ENCODE assay signal across 25 cellular contexts in genomic region chr22:17518379-17518778, GRCh38. TPM values are rescaled to one million over a fixed set of nuclear protein-coding genes. Genes with fewer than 3 reads are reported as not detected.
DNase-seq lines count a peak whose midpoint lies in the region; ATAC-seq and TF ChIP-seq lines count a peak whose summit lies in the region.
"Had no signal": no experiment of that assay in that cellular context is flagged by ENCODE, and none has a peak within 500 bp of the region (broad histone marks: within the 10 kb centered on the region; RNA-seq: fewer than 3 reads in every experiment).

No MANE protein-coding gene starts in this region.

- H3K27ac Mint-ChIP-seq in glutamatergic neuron (ENCODE audit: unreplicated experiment): peak overlapping the region; percentile 10
- H3K27ac Mint-ChIP-seq: CD8-positive, alpha-beta T cell; IgD-negative memory B cell had no signal

- H3K4me3 Mint-ChIP-seq in glutamatergic neuron (ENCODE audit: unreplicated experiment): no peak overlapping the region
- H3K4me3 Mint-ChIP-seq: CD8-positive, alpha-beta T cell; IgD-negative memory B cell had no signal

- H3K9ac ChIP-seq in BLaER1 treated with 17β-estradiol and CSF1 and Interleukin-3, amounts not matched to agents 10 nM and 100 nM: peak overlapping the region in 3 of 11 experiments; percentile 8 to 33 (median 27); a peak in 2 of 22 replicates
- H3K9ac ChIP-seq: KMS-11 had no signal

- H3K9me3 ChIP-seq in BLaER1 treated with 17β-estradiol and CSF1 and Interleukin-3, amounts not matched to agents 10 nM and 100 nM (replicated peaks in 1 of 11): peaks cover 0 to 13% (median 0%) of the 10 kb centered on the region in 11 experiments; a peak in 4 of 22 replicates
- H3K9me3 ChIP-seq in SJCRH30 (replicated peaks): no peaks in the 10 kb centered on the region
- H3K9me3 ChIP-seq in gastrocnemius medialis: no peaks in the 10 kb centered on the region
- H3K9me3 ChIP-seq: A549, Caco-2 had no signal

- TF ChIP-seq CTCF in glutamatergic neuron (IDR thresholded peaks at IDR 0.05; ENCODE audit: partially characterized antibody, unreplicated experiment) (no peak), gastrocnemius medialis (IDR thresholded peaks at IDR 0.05 in 4 of 5, conservative IDR thresholded peaks at IDR 0.05 in 1 of 5) (no peak)

- no peaks in the 10 kb centered on the region; a peak in 1 of 22 replicates for H3K36me3 ChIP-seq in BLaER1 treated with 17β-estradiol and CSF1 and Interleukin-3, amounts not matched to agents 10 nM and 100 nM
- H3K36me3 ChIP-seq in SJCRH30: no peaks in the 10 kb centered on the region; the same call in 1 of the 2 replicates
- H3K36me3 ChIP-seq in gastrocnemius medialis: no peaks in the 10 kb centered on the region

- DNase-seq in SJCRH30 (peak; percentile 35 to 71), glutamatergic neuron (no peak), gastrocnemius medialis (peak in 1 of 2 donors; percentile 34), NOMO-1 (lab: John Stamatoyannopoulos, UW; ENCODE audit: unreplicated experiment in 2 of 2) (no peak)
- no peak for DNase-seq in stimulated activated CD4-positive, alpha-beta T cell treated with anti-CD3 and anti-CD28 coated beads, Interleukin-2, amount 100 ng/mL, for 48 hours
- DNase-seq: AML-193; Caco-2; CD8-positive, alpha-beta T cell; NCI-H1092; NCI-H1417 treated with DMSO at 0.1 percent for 48 hours; NCI-H1694 treated with DMSO at 0.1 percent for 48 hours; NCI-H2081 treated with DMSO at 0.1 percent for 48 hours; NCI-H526; NCI-H82; NK-92 treated with Interleukin-12 subunit alpha and Interleukin-12 subunit beta, amount 100 ng/mL, for 24 hours; PC-9; SHP77 had no signal

- peaks cover 11% of the 10 kb centered on the region for H3K27me3 Mint-ChIP-seq in glutamatergic neuron (ENCODE audit: unreplicated experiment)

- no peaks in the 10 kb centered on the region for H4K20me1 ChIP-seq in BLaER1 treated with 17β-estradiol and CSF1 and Interleukin-3, amounts not matched to agents 10 nM and 100 nM

- no peak for TF ChIP-seq POLR2A in gastrocnemius medialis (IDR thresholded peaks at IDR 0.05)

- H3K4me1 ChIP-seq in BLaER1 treated with 17β-estradiol and CSF1 and Interleukin-3, amounts not matched to agents 10 nM and 100 nM: peaks cover 8 to 30% (median 24%) of the 10 kb centered on the region in 10 experiments; a peak in 18 of 20 replicates
- H3K4me1 ChIP-seq in SJCRH30 (peaks cover 13% of the 10 kb centered on the region), gastrocnemius medialis (peaks cover 22 to 28% of the 10 kb centered on the region in 2 donors)
- H3K4me1 ChIP-seq: A549, Caco-2 had no signal

- peaks cover 24% of the 10 kb centered on the region for H3K4me1 Mint-ChIP-seq in glutamatergic neuron (ENCODE audit: low read depth, unreplicated experiment)

- in situ Hi-C loops in gastrocnemius medialis (cut with MboI; ENCODE audit: low sequenced_read_pairs in 4 of 4): loop anchor here in 1 of 4 donors (25.0 kb wide), 1 partner anchor 331 kb away; no protein-coding TSS in a partner anchor

- H3K36me3 Mint-ChIP-seq in glutamatergic neuron (ENCODE audit: unreplicated experiment): peaks cover 4% of the 10 kb centered on the region
- H3K36me3 Mint-ChIP-seq: CD8-positive, alpha-beta T cell; IgD-negative memory B cell had no signal

- intact Hi-C loops in gastrocnemius medialis (cut with DNase I; ENCODE audit: low total_unique reads): no loop called here

- ATAC-seq in gastrocnemius medialis: peak in 1 of 2 donors; percentile 70
- no peak for ATAC-seq in HG03095 (IDR thresholded peaks at IDR 0.05; ENCODE audit: unreplicated experiment)
- ATAC-seq: A549; CD8-positive, alpha-beta T cell had no signal

- H3K9me3 Mint-ChIP-seq in glutamatergic neuron (ENCODE audit: unreplicated experiment): peaks cover 8% of the 10 kb centered on the region
- H3K9me3 Mint-ChIP-seq: CD8-positive, alpha-beta T cell; IgD-negative memory B cell had no signal

- H3K27me3 ChIP-seq in BLaER1 treated with 17β-estradiol and CSF1 and Interleukin-3, amounts not matched to agents 10 nM and 100 nM: no peaks in the 10 kb centered on the region
- H3K27me3 ChIP-seq in SJCRH30 (no peaks in the 10 kb centered on the region), gastrocnemius medialis (no peaks in the 10 kb centered on the region)

- peak overlapping the region in 10 of 11 experiments; percentile 17 to 90 (median 71); a peak in 19 of 22 replicates for H3K4me2 ChIP-seq in BLaER1 treated with 17β-estradiol and CSF1 and Interleukin-3, amounts not matched to agents 10 nM and 100 nM
- H3K4me2 ChIP-seq: A549, KMS-11, PC-9 had no signal

- 0 out of 20 replicates have a peak overlapping the region, but pooled peaks of 1 of the 10 experiments have one; percentile 31 for H3K4me3 ChIP-seq in BLaER1 treated with 17β-estradiol and CSF1 and Interleukin-3, amounts not matched to agents 10 nM and 100 nM
- H3K4me3 ChIP-seq in SJCRH30 (no peak overlapping the region), gastrocnemius medialis (no peak overlapping the region)
- H3K4me3 ChIP-seq: A549, PC-9 had no signal

- H3K27ac ChIP-seq in BLaER1 treated with 17β-estradiol and CSF1 and Interleukin-3, amounts not matched to agents 10 nM and 100 nM: peak overlapping the region in 4 of 11 experiments; percentile 19 to 49 (median 35); a peak in 6 of 22 replicates
- peak overlapping the region; percentile 33; the same call in 1 of the 2 replicates for H3K27ac ChIP-seq in SJCRH30
- peak overlapping the region; percentile 7 to 56 (median 21) for H3K27ac ChIP-seq in gastrocnemius medialis
- H3K27ac ChIP-seq: A549, C4-2B, HL-60, KMS-11, PC-9 had no signal

RNA-seq across cellular contexts. Expression of gene SLC25A18, which starts 44.9 kb away (rescaled TPM):
- 0.43 and 0.67 TPM in 2 replicates for total RNA-seq in SJCRH30 (2014; rRNA removed; shearing (Covaris generic))
- total RNA-seq in glutamatergic neuron (ENCODE audit: unreplicated experiment) (6.4 TPM), gastrocnemius medialis (10 to 100 TPM in 3 of 4 donors, 1 to 10 TPM in 1; 9.3 to 22.2 (median 13.3) TPM)
- total RNA-seq: Caco-2; CD8-positive, alpha-beta T cell; RPMI7951 had no signal

Comparison
In these comparisons a context has a peak if more than half of its experiments do, and no peak if none do; other contexts are left out.
1. DNase-seq: peak in SJCRH30 (2 of 2); none in glutamatergic neuron (single experiment), NOMO-1 (0 of 2) and stimulated activated CD4-positive, alpha-beta T cell treated with anti-CD3 and anti-CD28 coated beads, Interleukin-2, amount 100 ng/mL, for 48 hours (0 of 2).